In the genomic region with DNA sequence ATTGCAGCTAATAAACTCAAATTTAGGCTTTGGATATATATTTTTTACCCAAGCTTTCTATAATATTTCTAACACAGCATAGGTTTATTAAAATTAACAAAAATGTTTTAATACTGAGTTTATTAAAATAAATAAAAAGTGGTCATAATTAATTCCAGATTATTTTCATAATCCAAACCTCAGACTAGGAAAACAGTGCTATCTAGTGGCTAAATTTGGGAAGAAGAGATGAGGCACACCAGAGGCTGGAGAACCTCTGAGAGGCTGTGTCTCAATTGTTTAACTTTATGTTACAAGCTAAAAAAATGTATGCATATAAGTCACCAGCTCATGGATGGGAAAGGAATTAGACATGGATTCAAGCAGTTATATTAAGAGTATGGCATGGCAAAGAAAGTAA, we compare ENCODE assay signal across 8 cellular contexts.
DNase-seq lines count a peak whose midpoint lies in the region; ATAC-seq and TF ChIP-seq lines count a peak whose summit lies in the region.

No MANE protein-coding gene starts in this region.

- no peaks in the 10 kb centered on the region for H3K36me3 ChIP-seq in heart left ventricle
- no peaks in the 10 kb centered on the region for H3K36me3 ChIP-seq in Panc1 (ENCODE audit: control insufficient read depth, insufficient read depth, low read length)
- H3K36me3 ChIP-seq in upper lobe of left lung: no peaks in the 10 kb centered on the region

- peak in 11 of 12 donors; percentile 33 to 71 (median 54) for TF ChIP-seq CTCF in heart left ventricle (IDR thresholded peaks at IDR 0.05)
- TF ChIP-seq CTCF in Panc1 (IDR thresholded peaks at IDR 0.05): peak; percentile 54; the same call in 1 of the 2 replicates
- peak in 5 of 6 experiments; percentile 8 to 43 (median 23) for TF ChIP-seq CTCF in upper lobe of left lung (IDR thresholded peaks at IDR 0.05)

- H3K4me3 Mint-ChIP-seq in activated naive CD8-positive, alpha-beta T cell treated with anti-CD3 and anti-CD28 coated beads for 36 hours: no peak overlapping the region

- no peaks in the 10 kb centered on the region for H3K9me3 Mint-ChIP-seq in activated naive CD8-positive, alpha-beta T cell treated with anti-CD3 and anti-CD28 coated beads for 36 hours

- H3K36me3 Mint-ChIP-seq in activated naive CD8-positive, alpha-beta T cell treated with anti-CD3 and anti-CD28 coated beads for 36 hours: no peaks in the 10 kb centered on the region

- TF ChIP-seq POLR2A in heart left ventricle (IDR thresholded peaks at IDR 0.05) (no peak), upper lobe of left lung (IDR thresholded peaks at IDR 0.05) (no peak)

- ATAC-seq in heart left ventricle: no peak
- no peak for ATAC-seq in left ventricle myocardium superior
- ATAC-seq in Panc1: no peak
- peak in 1 of 2 donors; percentile 32 for ATAC-seq in upper lobe of left lung (ENCODE audit: low FRiP score in 2 of 2)

- DNase-seq in heart left ventricle: no peak
- no peak for DNase-seq in left ventricle myocardium superior
- DNase-seq in Panc1 (ENCODE audit: low read depth, low spot score): no peak
- peak; percentile 31 for DNase-seq in fibroblast of gingiva (ENCODE audit: low read depth)
- DNase-seq in upper lobe of left lung: no peak
- DNase-seq in activated CD4-positive, alpha-beta T cell treated with anti-CD3 and anti-CD28 coated beads, Interleukin-2, amount 50 U/mL, for 48 hours: no peak
- no peak for DNase-seq in MV-4-11 (lab: John Stamatoyannopoulos, UW)
- DNase-seq in activated naive CD8-positive, alpha-beta T cell treated with anti-CD3 and anti-CD28 coated beads for 36 hours: no peak

- no peaks in the 10 kb centered on the region for H3K27me3 Mint-ChIP-seq in activated naive CD8-positive, alpha-beta T cell treated with anti-CD3 and anti-CD28 coated beads for 36 hours

- H3K27ac Mint-ChIP-seq in activated naive CD8-positive, alpha-beta T cell treated with anti-CD3 and anti-CD28 coated beads for 36 hours: no peak overlapping the region

- POLR2A ChIA-PET in Panc1 (lab: Charles Lee): no interaction called here

- intact Hi-C loops in heart left ventricle (cut with DNase I): loop anchor here in 5 of 10 donors (2.0 to 10.0 kb wide), 3 partner anchors 376 to 380 kb away; no protein-coding TSS in a partner anchor
- intact Hi-C loops in left ventricle myocardium superior (cut with micrococcal nuclease): no loop called here
- intact Hi-C loops in Panc1 (cut with micrococcal nuclease; ENCODE audit: unreplicated experiment): loop anchor here (2.0 kb wide), 1 partner anchor 90 kb away; no protein-coding TSS in a partner anchor

- H3K4me3 ChIP-seq in heart left ventricle (no peak overlapping the region), Panc1 (ENCODE audit: low read depth in 2 of 2, low read length in 2 of 2) (no peak overlapping the region), upper lobe of left lung (no peak overlapping the region)

- no peaks in the 10 kb centered on the region for H3K4me1 ChIP-seq in heart left ventricle
- H3K4me1 ChIP-seq in Panc1 (ENCODE audit: control insufficient read depth, insufficient read depth, low read length): no peaks in the 10 kb centered on the region
- H3K4me1 ChIP-seq in upper lobe of left lung: peaks cover 0 to 6% (median 0%) of the 10 kb centered on the region in 4 donors

- in situ Hi-C loops in Panc1 (cut with HindIII; ENCODE audit: low pct_unique_long_range_greater_than_20kb, low sequenced_read_pairs): no loop called here

- TF ChIP-seq EP300 in upper lobe of left lung (IDR thresholded peaks at IDR 0.05): no peak

- no peaks in the 10 kb centered on the region for H3K9me3 ChIP-seq in heart left ventricle
- H3K9me3 ChIP-seq in Panc1 (ENCODE audit: control insufficient read depth, insufficient read depth, low read depth, low read length): no peaks in the 10 kb centered on the region
- H3K9me3 ChIP-seq in upper lobe of left lung: no peaks in the 10 kb centered on the region

- BruUV-seq in Panc1 (replicated peaks; lab: Mats Ljungman, UMichigan): no TSS peak

- H3K27ac ChIP-seq in heart left ventricle (no peak overlapping the region), Panc1 (ENCODE audit: low read length) (no peak overlapping the region), upper lobe of left lung (no peak overlapping the region)

- H3K27me3 ChIP-seq in heart left ventricle: no peaks in the 10 kb centered on the region
- no peaks in the 10 kb centered on the region for H3K27me3 ChIP-seq in Panc1 (ENCODE audit: control insufficient read depth, insufficient read depth, low read length)
- H3K27me3 ChIP-seq in upper lobe of left lung: no peaks in the 10 kb centered on the region

- no peaks in the 10 kb centered on the region for H3K4me1 Mint-ChIP-seq in activated naive CD8-positive, alpha-beta T cell treated with anti-CD3 and anti-CD28 coated beads for 36 hours

- CTCF ChIA-PET in Panc1 (lab: Charles Lee): no interaction called here
